8 cellular contexts compared by ENCODE assay signal in genomic region chr3:11655188-11655928, GRCh38. TPM values are rescaled to one million over a fixed set of nuclear protein-coding genes. Genes with fewer than 3 reads are reported as not detected.
DNase-seq lines count a peak whose midpoint lies in the region; TF ChIP-seq lines count a peak whose summit lies in the region.

No MANE protein-coding gene starts in this region.

- H3K36me3 ChIP-seq in GM06990 (ENCODE audit: control insufficient read depth, insufficient read depth, low read length) (no peaks in the 10 kb centered on the region), SJCRH30 (no peaks in the 10 kb centered on the region), tibial artery (no peaks in the 10 kb centered on the region)

- H3K9me3 ChIP-seq in AG04450 (ENCODE audit: control insufficient read depth, insufficient read depth, low read length) (no peaks in the 10 kb centered on the region), SJCRH30 (replicated peaks) (no peaks in the 10 kb centered on the region), tibial artery (no peaks in the 10 kb centered on the region)

- H3K4me3 Mint-ChIP-seq in activated T-helper 1 cell treated with anti-CD3 and anti-CD28 coated beads, Interleukin-12 subunit alpha, Interleukin-12 subunit beta, Interleukin-2, Interleukin-4 antibody, amounts not matched to agents 30 ng/mL and 10 ng/mL and 1 ng/mL, durations not matched to agents 14 hours and 24 hours and 36 hours: no peak overlapping the region

- H3K4me1 ChIP-seq in SJCRH30 (peaks cover 6% of the 10 kb centered on the region; the same call in 1 of the 2 replicates), tibial artery (peaks cover 0 to 55% (median 11%) of the 10 kb centered on the region in 4 donors)

- no peak overlapping the region for H3K4me3 ChIP-seq in AG04450 (ENCODE audit: low read depth, low read length)
- no peak overlapping the region for H3K4me3 ChIP-seq in GM06990 (replicated peaks; ENCODE audit: low read depth, low read length)
- no peak overlapping the region for H3K4me3 ChIP-seq in SJCRH30
- no peak overlapping the region for H3K4me3 ChIP-seq in tibial artery

- no peaks in the 10 kb centered on the region for H3K36me3 Mint-ChIP-seq in activated T-helper 1 cell treated with anti-CD3 and anti-CD28 coated beads, Interleukin-12 subunit alpha, Interleukin-12 subunit beta, Interleukin-2, Interleukin-4 antibody, amounts not matched to agents 30 ng/mL and 10 ng/mL and 1 ng/mL, durations not matched to agents 14 hours and 24 hours and 36 hours (ENCODE audit: low read depth)

- no peaks in the 10 kb centered on the region for H3K4me1 Mint-ChIP-seq in activated T-helper 1 cell treated with anti-CD3 and anti-CD28 coated beads, Interleukin-12 subunit alpha, Interleukin-12 subunit beta, Interleukin-2, Interleukin-4 antibody, amounts not matched to agents 30 ng/mL and 10 ng/mL and 1 ng/mL, durations not matched to agents 14 hours and 24 hours and 36 hours (ENCODE audit: low read depth)

- H3K27me3 ChIP-seq in AG04450 (ENCODE audit: control insufficient read depth, insufficient read depth, low read length): no peaks in the 10 kb centered on the region
- no peaks in the 10 kb centered on the region for H3K27me3 ChIP-seq in GM06990 (replicated peaks; ENCODE audit: control insufficient read depth, insufficient read depth, low read length)
- H3K27me3 ChIP-seq in SJCRH30: no peaks in the 10 kb centered on the region
- H3K27me3 ChIP-seq in tibial artery: no peaks in the 10 kb centered on the region

- H3K9me3 Mint-ChIP-seq in activated T-helper 1 cell treated with anti-CD3 and anti-CD28 coated beads, Interleukin-12 subunit alpha, Interleukin-12 subunit beta, Interleukin-2, Interleukin-4 antibody, amounts not matched to agents 30 ng/mL and 10 ng/mL and 1 ng/mL, durations not matched to agents 14 hours and 24 hours and 36 hours: no peaks in the 10 kb centered on the region

- POLR2A ChIA-PET in AG04450 (lab: Yijun Ruan, JAX): no interaction called here

- intact Hi-C loops in activated T-helper 1 cell treated with anti-CD3 and anti-CD28 coated beads, Interleukin-12 subunit alpha, Interleukin-12 subunit beta, Interleukin-2, Interleukin-4 antibody, amounts not matched to agents 30 ng/mL and 10 ng/mL and 1 ng/mL, durations not matched to agents 14 hours and 24 hours and 36 hours (cut with micrococcal nuclease): no loop called here
- intact Hi-C loops in tibial artery (cut with DNase I; ENCODE audit: low total_unique reads): loop anchor here (5.0 to 10.0 kb wide), 2 partner anchors 152 to 381 kb away; partner anchors contain the start of gene ATG7

- no peak for DNase-seq in AG04450 (ENCODE audit: low read depth, low spot score)
- no peak for DNase-seq in GM06990 (ENCODE audit: extremely low read depth, insufficient read length)
- peak; percentile 43 to 65 for DNase-seq in SJCRH30
- peak; percentile 16 for DNase-seq in germinal center (ENCODE audit: low spot score)
- no peak for DNase-seq in activated T-helper 1 cell treated with anti-CD3 and anti-CD28 coated beads, Interleukin-12 subunit alpha, Interleukin-12 subunit beta, Interleukin-2, Interleukin-4 antibody, amounts not matched to agents 30 ng/mL and 10 ng/mL and 1 ng/mL, durations not matched to agents 14 hours and 24 hours and 36 hours (ENCODE audit: low spot score)
- DNase-seq in cerebellar cortex (ENCODE audit: low spot score): no peak
- no peak for DNase-seq in Ammon's horn (ENCODE audit: low spot score)
- no peak for DNase-seq in tibial artery

- peak overlapping the region; percentile 4 for H3K27ac ChIP-seq in AG04450 (ENCODE audit: low read depth, low read length)
- H3K27ac ChIP-seq in SJCRH30: no peak overlapping the region
- no peak overlapping the region for H3K27ac ChIP-seq in tibial artery

- H3K27me3 Mint-ChIP-seq in activated T-helper 1 cell treated with anti-CD3 and anti-CD28 coated beads, Interleukin-12 subunit alpha, Interleukin-12 subunit beta, Interleukin-2, Interleukin-4 antibody, amounts not matched to agents 30 ng/mL and 10 ng/mL and 1 ng/mL, durations not matched to agents 14 hours and 24 hours and 36 hours (ENCODE audit: insufficient read depth): peaks cover 2% of the 10 kb centered on the region

- H3K27ac Mint-ChIP-seq in activated T-helper 1 cell treated with anti-CD3 and anti-CD28 coated beads, Interleukin-12 subunit alpha, Interleukin-12 subunit beta, Interleukin-2, Interleukin-4 antibody, amounts not matched to agents 30 ng/mL and 10 ng/mL and 1 ng/mL, durations not matched to agents 14 hours and 24 hours and 36 hours: no peak overlapping the region

- CTCF ChIA-PET in AG04450 (lab: Charles Lee): interaction anchor here (0.6 to 4.1 kb wide), 6 partner anchors 118 to 445 kb away, joined by 3 to 21 read pairs (median 6); no protein-coding TSS in a partner anchor

- TF ChIP-seq CTCF in AG04450 (IDR thresholded peaks at IDR 0.05; ENCODE audit: low read depth, low read length) (peak; percentile 39), GM06990 (IDR thresholded peaks at IDR 0.05; ENCODE audit: insufficient read depth, low read length, poor library complexity, severe bottlenecking) (peak; percentile 47), tibial artery (IDR thresholded peaks at IDR 0.05) (peak in 1 of 2 experiments; percentile 6)

RNA-seq across cellular contexts. Expression of gene VGLL4, which starts 11.6 kb away (rescaled TPM):
- polyA plus RNA-seq in AG04450 (2011; rRNA removed): 27.6 and 30.5 TPM in 2 replicates
- 37.8 and 42.7 TPM in 2 replicates for polyA minus RNA-seq in AG04450 (2011; rRNA and poly(A)+ RNA removed)
- 49.3 and 52.7 TPM in 2 replicates for total RNA-seq in SJCRH30 (2014; rRNA removed; shearing (Covaris generic))
- 46.0 and 48.7 TPM in 2 replicates for total RNA-seq in activated T-helper 1 cell treated with anti-CD3 and anti-CD28 coated beads, Interleukin-12 subunit alpha, Interleukin-12 subunit beta, Interleukin-2, Interleukin-4 antibody, amounts not matched to agents 30 ng/mL and 10 ng/mL and 1 ng/mL, durations not matched to agents 14 hours and 24 hours and 36 hours

Comparison
In these comparisons a context has a peak if more than half of its experiments do, and no peak if none do; other contexts are left out.
1. DNase-seq: peak in SJCRH30 (2 of 2) and germinal center (single experiment); none in AG04450 (single experiment), GM06990 (single experiment), activated T-helper 1 cell treated with anti-CD3 and anti-CD28 coated beads, Interleukin-12 subunit alpha, Interleukin-12 subunit beta, Interleukin-2, Interleukin-4 antibody, amounts not matched to agents 30 ng/mL and 10 ng/mL and 1 ng/mL, durations not matched to agents 14 hours and 24 hours and 36 hours (single experiment), cerebellar cortex (single experiment), Ammon's horn (single experiment) and tibial artery (0 of 2).